8 cellular contexts compared by ENCODE assay signal in genomic region chr6:31827286-31828079, GRCh38. TPM values are rescaled to one million over a fixed set of nuclear protein-coding genes. Genes with fewer than 3 reads are reported as not detected.
DNase-seq lines count a peak whose midpoint lies in the region; TF ChIP-seq lines count a peak whose summit lies in the region.

HSPA1B (plus strand) TSS chr6:31827738; CDS start chr6:31827951, 213 bp downstream.

- no peaks in the 10 kb centered on the region for H3K27me3 ChIP-seq in SK-N-SH (ENCODE audit: insufficient read depth)
- H3K27me3 ChIP-seq in suprapubic skin = no peaks in the 10 kb centered on the region

- H3K27me3 Mint-ChIP-seq in activated naive CD4-positive, alpha-beta T cell treated with anti-CD3 and anti-CD28 coated beads, Interleukin-2, amount 50 U/mL, for 24 hours = no peaks in the 10 kb centered on the region

- peak within 1 kb of the TSS; percentile 93 for H3K4me3 Mint-ChIP-seq in activated naive CD4-positive, alpha-beta T cell treated with anti-CD3 and anti-CD28 coated beads, Interleukin-2, amount 50 U/mL, for 24 hours

- TF ChIP-seq EP300 in SK-N-SH (IDR thresholded peaks at IDR 0.05; ENCODE audit: borderline replicate concordance in 1 of 2, low read depth in 1 of 2, low read length in 1 of 2) (peak in 1 of 2 experiments; percentile 91; a peak in 2 of 4 replicates), suprapubic skin (IDR thresholded peaks at IDR 0.05) (no peak)

- H3K4me3 ChIP-seq in HFF-Myc (replicated peaks; ENCODE audit: low read depth, low read length) = peak within 1 kb of the TSS; percentile 66
- peak within 1 kb of the TSS; percentile 54 to 62 for H3K4me3 ChIP-seq in SK-N-SH (ENCODE audit: low read depth in 2 of 2, low read length in 1 of 2)
- H3K4me3 ChIP-seq in suprapubic skin = peak within 1 kb of the TSS; percentile 70

- no peak for TF ChIP-seq RAD21 in SK-N-SH (IDR thresholded peaks at IDR 0.05; ENCODE audit: low read length)

- POLR2A ChIA-PET in SK-N-SH (lab: Yijun Ruan, JAX) = interaction anchor here (0.6 to 2.2 kb wide), 10 partner anchors 13 to 229 kb away, joined by 3 to 10 read pairs (median 4); partner anchors contain the start of genes ABHD16A, DDAH2, HSPA1A and HSPA1L

- H3F3A ChIP-seq in SK-N-SH (replicated peaks; ENCODE audit: insufficient read depth) = peaks cover 9% of the 10 kb centered on the region

- no peaks in the 10 kb centered on the region for H4K20me1 ChIP-seq in SK-N-SH (ENCODE audit: insufficient read depth)

- DNase-seq in GM04503 (ENCODE audit: low read depth) (peak; percentile 92), HFF-Myc (ENCODE audit: extremely low read depth, low read depth) (peak; percentile 99), NAMALWA (ENCODE audit: low spot score) (peak; percentile 97), SK-N-SH (peak; percentile 87), globus pallidus (ENCODE audit: low spot score) (peak; percentile 99), nucleus accumbens (lab: John Stamatoyannopoulos, UW) (peak; percentile 88 to 100 (median 99)), suprapubic skin (ENCODE audit: low spot score in 2 of 2) (peak; percentile 99 to 100)

- CTCF ChIA-PET in SK-N-SH (lab: Yijun Ruan, JAX) = interaction anchor here (0.8 to 1.5 kb wide), 3 partner anchors 11 to 98 kb away, joined by 3 to 4 read pairs (median 3); partner anchors contain the start of gene DDAH2

- H3K36me3 ChIP-seq in SK-N-SH (replicated peaks in 1 of 2; ENCODE audit: control insufficient read depth in 1 of 2, insufficient read depth in 2 of 2, low read length in 1 of 2) (no peaks in the 10 kb centered on the region), suprapubic skin (no peaks in the 10 kb centered on the region)

- no peaks in the 10 kb centered on the region for H3K9me3 ChIP-seq in SK-N-SH
- no peaks in the 10 kb centered on the region for H3K9me3 ChIP-seq in suprapubic skin

- peak within 1 kb of the TSS; percentile 74 for H3K4me2 ChIP-seq in SK-N-SH

- 0% methylated on average over 2 of the region's 56 CpGs for WGBS in SK-N-SH (ENCODE audit: low lambda C conversion rate)
- 0% methylated on average over 8 of the region's 56 CpGs for WGBS in suprapubic skin

- TF ChIP-seq CTCF in HFF-Myc (IDR thresholded peaks at IDR 0.05; ENCODE audit: low read depth, low read length, missing control alignments) (no peak), SK-N-SH (IDR thresholded peaks at IDR 0.05) (no peak), suprapubic skin (IDR thresholded peaks at IDR 0.05) (no peak)

- no peaks in the 10 kb centered on the region for H3K9me3 Mint-ChIP-seq in activated naive CD4-positive, alpha-beta T cell treated with anti-CD3 and anti-CD28 coated beads, Interleukin-2, amount 50 U/mL, for 24 hours

- H2AFZ ChIP-seq in SK-N-SH (ENCODE audit: low read depth) = peak within 1 kb of the TSS; percentile 93

- peak; percentile 99 to 100 for TF ChIP-seq POLR2A in suprapubic skin (IDR thresholded peaks at IDR 0.05)

- peak within 1 kb of the TSS; percentile 86 to 90 for H3K27ac ChIP-seq in SK-N-SH (ENCODE audit: low read depth in 2 of 2, low read length in 1 of 2)
- peak within 1 kb of the TSS; percentile 96 for H3K27ac ChIP-seq in suprapubic skin

- peaks cover 38% of the 10 kb centered on the region for H3K4me1 Mint-ChIP-seq in activated naive CD4-positive, alpha-beta T cell treated with anti-CD3 and anti-CD28 coated beads, Interleukin-2, amount 50 U/mL, for 24 hours

- H3K4me1 ChIP-seq in SK-N-SH (ENCODE audit: control insufficient read depth in 1 of 2, insufficient read depth in 2 of 2, low read depth in 1 of 2, low read length in 1 of 2) (peaks cover 7 to 10% of the 10 kb centered on the region in 2 experiments; a peak in 2 of 4 replicates), suprapubic skin (peaks cover 60% of the 10 kb centered on the region)

- H3K79me2 ChIP-seq in SK-N-SH (ENCODE audit: insufficient read depth) = peaks cover 24% of the 10 kb centered on the region

- H3K36me3 Mint-ChIP-seq in activated naive CD4-positive, alpha-beta T cell treated with anti-CD3 and anti-CD28 coated beads, Interleukin-2, amount 50 U/mL, for 24 hours = peaks cover 2% of the 10 kb centered on the region

- peak within 1 kb of the TSS; percentile 97 for H3K27ac Mint-ChIP-seq in activated naive CD4-positive, alpha-beta T cell treated with anti-CD3 and anti-CD28 coated beads, Interleukin-2, amount 50 U/mL, for 24 hours

- no peaks in the 10 kb centered on the region for H3K9me2 ChIP-seq in SK-N-SH

- H3K9ac ChIP-seq in SK-N-SH = peak within 1 kb of the TSS; percentile 73

TF ChIP-seq in SK-N-SH, 30 proteins besides CTCF, POLR2A, EP300 and RAD21 (continues in another document):
- TF ChIP-seq ELF1 (IDR thresholded peaks at IDR 0.05) (0 out of 2 replicates have a peak, but pooled peaks have one; percentile 5), RXRA (IDR thresholded peaks at IDR 0.05; ENCODE audit: borderline replicate concordance, low read depth) (no peak), TEAD4 (IDR thresholded peaks at IDR 0.05; ENCODE audit: borderline replicate concordance, insufficient read depth) (no peak), JUND (IDR thresholded peaks at IDR 0.05) (no peak), MAX (IDR thresholded peaks at IDR 0.05; ENCODE audit: low read depth) (no peak), GABPA (IDR thresholded peaks at IDR 0.05; ENCODE audit: low read depth) (no peak; the same call in 1 of the 2 replicates), SMC3 (IDR thresholded peaks at IDR 0.05; ENCODE audit: low read depth, low read length) (no peak), MXI1 (IDR thresholded peaks at IDR 0.05; ENCODE audit: low read depth, low read length) (no peak), FOXJ3 (CRISPR knock-in tag; IDR thresholded peaks at IDR 0.05) (no peak), IRF3 (IDR thresholded peaks at IDR 0.05; ENCODE audit: low read depth, low read length) (no peak), REST (IDR thresholded peaks at IDR 0.05; ENCODE audit: low read depth, low read length) (no peak), RCOR1 (IDR thresholded peaks at IDR 0.05; ENCODE audit: low read length) (no peak), ZBTB33 (IDR thresholded peaks at IDR 0.05; ENCODE audit: borderline replicate concordance, low read depth) (no peak)

RNA-seq across cellular contexts. Expression of gene HSPA1B, which starts in this region (rescaled TPM):
- polyA plus RNA-seq in SK-N-SH (2012; rRNA removed) = 52.4 and 96.3 TPM in 2 replicates
- 52.5 and 64.0 TPM in 2 replicates for polyA plus RNA-seq in SK-N-SH (2012; cell fraction: cytosol; rRNA removed)
- 58.0 and 64.5 TPM in 2 replicates for polyA plus RNA-seq in SK-N-SH (2012; cell fraction: nucleus; rRNA removed)
- 100 to 1,000 TPM; 243 to 686 (median 558) TPM for total RNA-seq in suprapubic skin

Comparison
In these comparisons a context has a peak if more than half of its experiments do, and no peak if none do; other contexts are left out.
1. Peak in every context shown above with its lines: DNase-seq, H3K4me3 ChIP-seq and H3K27ac ChIP-seq.